8 cellular contexts compared by ENCODE assay signal in genomic region chr19:33771308-33772101, GRCh38. TPM values are rescaled to one million over a fixed set of nuclear protein-coding genes. Genes with fewer than 3 reads are reported as not detected.
DNase-seq lines count a peak whose midpoint lies in the region; ATAC-seq and TF ChIP-seq lines count a peak whose summit lies in the region.

No MANE protein-coding gene starts in this region.

- H3K4me1 Mint-ChIP-seq in activated T-helper 2 cell treated with anti-CD3 and anti-CD28 coated beads, Interferon-gamma antibody, Interleukin-2, Interleukin-4, amounts not matched to agents 10 μg/mL and 5 μg/mL and 100 μg/mL, durations not matched to agents 14 hours and 24 hours and 36 hours (ENCODE audit: low read depth): no peaks in the 10 kb centered on the region

- no peaks in the 10 kb centered on the region for H3K36me3 Mint-ChIP-seq in activated T-helper 2 cell treated with anti-CD3 and anti-CD28 coated beads, Interferon-gamma antibody, Interleukin-2, Interleukin-4, amounts not matched to agents 10 μg/mL and 5 μg/mL and 100 μg/mL, durations not matched to agents 14 hours and 24 hours and 36 hours (ENCODE audit: low read depth)

- H3K27me3 ChIP-seq in upper lobe of right lung: peaks cover 15% of the 10 kb centered on the region

- ATAC-seq in omental fat pad (ENCODE audit: low FRiP score): no peak
- peak; percentile 81 for ATAC-seq in upper lobe of right lung
- ATAC-seq in GM19455 (IDR thresholded peaks at IDR 0.05; ENCODE audit: unreplicated experiment): no peak

- no peak overlapping the region for H3K4me3 ChIP-seq in GM12865 (ENCODE audit: low read depth, low read length)
- H3K4me3 ChIP-seq in foreskin fibroblast (ENCODE audit: low read depth in 1 of 2, low read length in 2 of 2): no peak overlapping the region
- no peak overlapping the region for H3K4me3 ChIP-seq in upper lobe of right lung

- H3K4me3 Mint-ChIP-seq in activated T-helper 2 cell treated with anti-CD3 and anti-CD28 coated beads, Interferon-gamma antibody, Interleukin-2, Interleukin-4, amounts not matched to agents 10 μg/mL and 5 μg/mL and 100 μg/mL, durations not matched to agents 14 hours and 24 hours and 36 hours (ENCODE audit: low read depth): no peak overlapping the region

- DNase-seq in GM12865 (ENCODE audit: low read depth): peak; percentile 69
- peak; percentile 51 for DNase-seq in LoVo (ENCODE audit: low spot score)
- peak; percentile 73 for DNase-seq in RPMI8226
- DNase-seq in activated T-helper 2 cell treated with anti-CD3 and anti-CD28 coated beads, Interferon-gamma antibody, Interleukin-2, Interleukin-4, amounts not matched to agents 10 μg/mL and 5 μg/mL and 100 μg/mL, durations not matched to agents 14 hours and 24 hours and 36 hours (ENCODE audit: low spot score): peak; percentile 53
- peak; percentile 39 to 82 for DNase-seq in foreskin fibroblast
- DNase-seq in omental fat pad (ENCODE audit: low spot score): peak; percentile 66
- DNase-seq in upper lobe of right lung: peak; percentile 84

- no peaks in the 10 kb centered on the region for H3K9me3 ChIP-seq in upper lobe of right lung

- TF ChIP-seq CTCF in GM12865 (IDR thresholded peaks at IDR 0.05; ENCODE audit: insufficient read depth, low read depth, low read length, missing control alignments) (peak; percentile 81), foreskin fibroblast (IDR thresholded peaks at IDR 0.05; ENCODE audit: low read depth, low read length) (peak; percentile 80), omental fat pad (IDR thresholded peaks at IDR 0.05) (peak in 1 of 3 donors; percentile 85), upper lobe of right lung (IDR thresholded peaks at IDR 0.05) (peak; percentile 83)

- no peaks in the 10 kb centered on the region for H3K27me3 Mint-ChIP-seq in activated T-helper 2 cell treated with anti-CD3 and anti-CD28 coated beads, Interferon-gamma antibody, Interleukin-2, Interleukin-4, amounts not matched to agents 10 μg/mL and 5 μg/mL and 100 μg/mL, durations not matched to agents 14 hours and 24 hours and 36 hours (ENCODE audit: low read depth)

- H3K4me1 ChIP-seq in upper lobe of right lung: no peaks in the 10 kb centered on the region

- H3K27ac ChIP-seq in upper lobe of right lung: no peak overlapping the region

- intact Hi-C loops in activated T-helper 2 cell treated with anti-CD3 and anti-CD28 coated beads, Interferon-gamma antibody, Interleukin-2, Interleukin-4, amounts not matched to agents 10 μg/mL and 5 μg/mL and 100 μg/mL, durations not matched to agents 14 hours and 24 hours and 36 hours (cut with micrococcal nuclease): loop anchor here (1.0 to 5.0 kb wide), 2 partner anchors 341 to 354 kb away; no protein-coding TSS in a partner anchor
- intact Hi-C loops in upper lobe of right lung (cut with DNase I): loop anchor here (5.0 kb wide), 1 partner anchor 339 kb away; no protein-coding TSS in a partner anchor

- H3K9me3 Mint-ChIP-seq in activated T-helper 2 cell treated with anti-CD3 and anti-CD28 coated beads, Interferon-gamma antibody, Interleukin-2, Interleukin-4, amounts not matched to agents 10 μg/mL and 5 μg/mL and 100 μg/mL, durations not matched to agents 14 hours and 24 hours and 36 hours: no peaks in the 10 kb centered on the region

- H3K27ac Mint-ChIP-seq in activated T-helper 2 cell treated with anti-CD3 and anti-CD28 coated beads, Interferon-gamma antibody, Interleukin-2, Interleukin-4, amounts not matched to agents 10 μg/mL and 5 μg/mL and 100 μg/mL, durations not matched to agents 14 hours and 24 hours and 36 hours: no peak overlapping the region

- no peaks in the 10 kb centered on the region for H3K36me3 ChIP-seq in upper lobe of right lung

RNA-seq across cellular contexts. Expression of gene KCTD15, which starts 25.2 kb away (rescaled TPM):
- 12.9 and 14.1 TPM in 2 replicates for total RNA-seq in activated T-helper 2 cell treated with anti-CD3 and anti-CD28 coated beads, Interferon-gamma antibody, Interleukin-2, Interleukin-4, amounts not matched to agents 10 μg/mL and 5 μg/mL and 100 μg/mL, durations not matched to agents 14 hours and 24 hours and 36 hours
- total RNA-seq in omental fat pad: 10 to 100 TPM; 30.6 to 49.7 (median 38.2) TPM
- total RNA-seq in upper lobe of right lung: 48.7 TPM
